In the genomic region with DNA sequence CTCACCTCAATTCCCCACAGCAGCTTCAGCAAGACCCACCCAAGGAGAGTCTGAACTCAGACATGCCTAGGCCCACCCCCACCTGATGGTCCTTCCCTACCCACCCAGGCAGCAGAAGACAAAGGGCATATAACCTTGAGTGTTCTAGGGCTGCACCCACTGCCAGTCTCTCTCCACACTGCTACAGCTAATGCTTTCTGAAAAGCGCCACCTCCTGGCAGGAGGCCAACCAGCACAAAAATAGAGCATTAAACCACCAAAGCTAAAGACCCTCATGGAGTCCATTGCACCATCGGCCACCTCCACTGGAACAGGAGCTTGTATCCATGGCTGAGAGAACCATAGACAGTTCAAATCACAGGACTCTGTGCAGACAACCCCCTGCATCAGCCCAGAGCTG, we compare ENCODE assay signal across 9 cellular contexts. TPM values are rescaled to one million over a fixed set of nuclear protein-coding genes. Genes with fewer than 3 reads are reported as not detected.
DNase-seq lines count a peak whose midpoint lies in the region; ATAC-seq and TF ChIP-seq lines count a peak whose summit lies in the region.
"Had no signal": no experiment of that assay in that cellular context is flagged by ENCODE, and none has a peak within 500 bp of the region (broad histone marks: within the 10 kb centered on the region; RNA-seq: fewer than 3 reads in every experiment).

No MANE protein-coding gene starts in this region.

- no peak for TF ChIP-seq EP300 in upper lobe of left lung (IDR thresholded peaks at IDR 0.05)

- no peak overlapping the region for H3K4me3 ChIP-seq in upper lobe of left lung

- no peak for TF ChIP-seq POLR2A in upper lobe of left lung (IDR thresholded peaks at IDR 0.05)

- no peaks in the 10 kb centered on the region for H3K27me3 ChIP-seq in upper lobe of left lung

- no peaks in the 10 kb centered on the region for H3K4me1 ChIP-seq in upper lobe of left lung

- ATAC-seq in HG03354 (IDR thresholded peaks at IDR 0.05; ENCODE audit: poor library complexity, severe bottlenecking, unreplicated experiment), result no peak
- ATAC-seq in HG02588 (IDR thresholded peaks at IDR 0.05; ENCODE audit: unreplicated experiment), result no peak
- ATAC-seq in upper lobe of left lung (ENCODE audit: low FRiP score in 2 of 2), result no peak

- peak; percentile 1 for DNase-seq in NCI-H748 (lab: John Stamatoyannopoulos, UW; ENCODE audit: unreplicated experiment)
- no peak for DNase-seq in NCI-H748 treated with DMSO at 0.1 percent for 48 hours (lab: John Stamatoyannopoulos, UW)
- peak; percentile 16 to 50 (median 36) for DNase-seq in activated CD4-positive, CD25-positive, alpha-beta regulatory T cell (lab: John Stamatoyannopoulos, UW)
- peak; percentile 46 for DNase-seq in effector CD8-positive, alpha-beta T cell (lab: John Stamatoyannopoulos, UW)
- DNase-seq in stimulated activated CD8-positive, alpha-beta memory T cell treated with anti-CD3 and anti-CD28 coated beads, Interleukin-12 subunit alpha, Interleukin-12 subunit beta, amount 100 ng/mL, for 4 hours (ENCODE audit: low read depth), result peak; percentile 24
- no peak for DNase-seq in upper lobe of left lung

- peak in 2 of 6 experiments; percentile 14 to 18 for TF ChIP-seq CTCF in upper lobe of left lung (IDR thresholded peaks at IDR 0.05)

- WGBS in upper lobe of left lung, 2 donors, result 73 to 86% methylated on average over 2 of the region's 2 CpGs

- H3K27ac ChIP-seq in upper lobe of left lung, result no peak overlapping the region

- no peaks in the 10 kb centered on the region for H3K36me3 ChIP-seq in upper lobe of left lung

- no peaks in the 10 kb centered on the region for H3K9me3 ChIP-seq in upper lobe of left lung

RNA-seq across cellular contexts. Expression of gene RPL39L, which starts 11.3 kb away (rescaled TPM):
- 1 to 10 TPM; 1.6 to 8.2 (median 4.8) TPM for total RNA-seq in upper lobe of left lung

RNA-seq across cellular contexts. Expression of gene RTP1, which starts 46.7 kb away (rescaled TPM):
- under 1 TPM in 1 of 6 donors, not detected in 5; 0.17 TPM for total RNA-seq in upper lobe of left lung
- total RNA-seq: T-helper 1 cell treated with Interleukin-12 subunit alpha and Interleukin-12 subunit beta and Interleukin-4 antibody, amounts not matched to agents 30 ng/mL and 1 ng/mL, for 36 hours had no signal

Comparison
In these comparisons a context has a peak if more than half of its experiments do, and no peak if none do; other contexts are left out.
1. DNase-seq: peak in NCI-H748 (single experiment), activated CD4-positive, CD25-positive, alpha-beta regulatory T cell (4 of 4), effector CD8-positive, alpha-beta T cell (single experiment) and stimulated activated CD8-positive, alpha-beta memory T cell treated with anti-CD3 and anti-CD28 coated beads, Interleukin-12 subunit alpha, Interleukin-12 subunit beta, amount 100 ng/mL, for 4 hours (single experiment); none in NCI-H748 treated with DMSO at 0.1 percent for 48 hours (single experiment) and upper lobe of left lung (0 of 2).